Comparison of ENCODE assay signal across 9 cellular contexts in genomic region chr1:149607070-149607802, GRCh38. TPM values are rescaled to one million over a fixed set of nuclear protein-coding genes. Genes with fewer than 3 reads are reported as not detected.
DNase-seq lines count a peak whose midpoint lies in the region; ATAC-seq and TF ChIP-seq lines count a peak whose summit lies in the region.
"Not testable (repeated sequence)": the region's sequence is repeated elsewhere in the genome, so short reads cannot be mapped to it uniquely, and the experiment has no call there.
"Had no signal": no experiment of that assay in that cellular context is flagged by ENCODE, and none has a peak within 500 bp of the region (broad histone marks: within the 10 kb centered on the region; RNA-seq: fewer than 3 reads in every experiment).

No MANE protein-coding gene starts in this region.

- 0% methylated on average over 8 to 32 of the region's 45 CpGs for WGBS in esophagus, 2 donors

- peak in 8 of 10 experiments; percentile 14 to 51 (median 33) for DNase-seq in CD4-positive, alpha-beta T cell
- not testable (repeated sequence) for DNase-seq in WTC11 (ENCODE audit: low spot score)
- peak; percentile 80 for DNase-seq in left lobe of liver (ENCODE audit: low spot score)

- not testable (repeated sequence) for H3K9me3 Mint-ChIP-seq in CD4-positive, alpha-beta T cell; WTC11; activated naive CD8-positive, alpha-beta T cell (ENCODE audit: low read depth)

- H3K4me1 Mint-ChIP-seq in CD4-positive, alpha-beta T cell (ENCODE audit: low read depth); WTC11; activated naive CD8-positive, alpha-beta T cell (ENCODE audit: low read depth): not testable (repeated sequence)

- H3K36me3 ChIP-seq in KOPT-K1 (ENCODE audit: insufficient read depth, low read length); esophagus (ENCODE audit: control insufficient read depth in 2 of 2, insufficient read depth in 2 of 2, low read length in 1 of 2); parathyroid adenoma (ENCODE audit: control insufficient read depth, insufficient read depth, low read length); subcutaneous abdominal adipose tissue (ENCODE audit: control insufficient read depth in 5 of 5, insufficient read depth in 5 of 5, low read length in 5 of 5): not testable (repeated sequence)

- H3K4me3 ChIP-seq in esophagus (ENCODE audit: low read depth in 1 of 2, low read length in 2 of 2) (peak overlapping the region; percentile 48 to 51), parathyroid adenoma (ENCODE audit: low read depth, low read length) (peak overlapping the region; percentile 50), subcutaneous abdominal adipose tissue (ENCODE audit: low read depth in 1 of 5, low read length in 5 of 5) (peak overlapping the region in 4 of 5 donors; percentile 36 to 57 (median 52))

- H3K4me2 ChIP-seq in parathyroid adenoma (ENCODE audit: low read length), result peak overlapping the region; percentile 35

- not testable (repeated sequence) for H3K36me3 Mint-ChIP-seq in CD4-positive, alpha-beta T cell (ENCODE audit: low read depth); WTC11; activated naive CD8-positive, alpha-beta T cell

- peak overlapping the region; percentile 76 for H3K27ac Mint-ChIP-seq in CD4-positive, alpha-beta T cell
- not testable (repeated sequence) for H3K27ac Mint-ChIP-seq in WTC11
- peak overlapping the region; percentile 61 for H3K27ac Mint-ChIP-seq in activated naive CD8-positive, alpha-beta T cell

- POLR2A ChIA-PET in CD4-positive, alpha-beta T cell (lab: Charles Lee); WTC11 (lab: Charles Lee): not testable (repeated sequence)

- TF ChIP-seq CTCF in CD4-positive, alpha-beta T cell (IDR thresholded peaks at IDR 0.05); WTC11 (IDR thresholded peaks at IDR 0.05); parathyroid adenoma (IDR thresholded peaks at IDR 0.05): not testable (repeated sequence)

- peak overlapping the region; percentile 80 for H3K4me3 Mint-ChIP-seq in CD4-positive, alpha-beta T cell
- H3K4me3 Mint-ChIP-seq in WTC11, result peak overlapping the region; percentile 52
- H3K4me3 Mint-ChIP-seq in activated naive CD8-positive, alpha-beta T cell, result peak overlapping the region; percentile 70

- not testable (repeated sequence) for H3K4me1 ChIP-seq in esophagus (ENCODE audit: control insufficient read depth in 2 of 2, insufficient read depth in 2 of 2, low read length in 1 of 2); parathyroid adenoma; subcutaneous abdominal adipose tissue (ENCODE audit: control insufficient read depth in 5 of 5, insufficient read depth in 5 of 5, low read length in 5 of 5)

- not testable (repeated sequence) for H3K79me2 ChIP-seq in parathyroid adenoma

- not testable (repeated sequence) for H3K9me3 ChIP-seq in CD4-positive, alpha-beta T cell (ENCODE audit: control insufficient read depth, low read length); KOPT-K1 (ENCODE audit: insufficient read depth, low read length, poor library complexity, severe bottlenecking); esophagus (ENCODE audit: control insufficient read depth in 2 of 2, insufficient read depth in 1 of 2, low read depth in 1 of 2, low read length in 1 of 2); parathyroid adenoma (ENCODE audit: control insufficient read depth, low read length); subcutaneous abdominal adipose tissue (ENCODE audit: control insufficient read depth in 5 of 5, low read length in 5 of 5)

- H3K9ac ChIP-seq in parathyroid adenoma; subcutaneous abdominal adipose tissue (ENCODE audit: low read length in 5 of 5): not testable (repeated sequence)

- not testable (repeated sequence) for ATAC-seq in CD4-positive, alpha-beta T cell (ENCODE audit: poor library complexity); WTC11
- ATAC-seq in left lobe of liver, result peak; percentile 51

- H3K27me3 Mint-ChIP-seq in CD4-positive, alpha-beta T cell; WTC11 (ENCODE audit: low read depth); activated naive CD8-positive, alpha-beta T cell: not testable (repeated sequence)

- H2AFZ ChIP-seq in parathyroid adenoma, result not testable (repeated sequence)

- not testable (repeated sequence) for H3K27me3 ChIP-seq in CD4-positive, alpha-beta T cell (ENCODE audit: control insufficient read depth, insufficient read depth, low read length); esophagus (ENCODE audit: control insufficient read depth in 1 of 2, insufficient read depth in 2 of 2, low read length in 2 of 2); parathyroid adenoma (ENCODE audit: control insufficient read depth, insufficient read depth, low read length); subcutaneous abdominal adipose tissue (ENCODE audit: control insufficient read depth in 5 of 5, insufficient read depth in 4 of 5, low read length in 5 of 5)

- peak overlapping the region; percentile 80 for H3K27ac ChIP-seq in CD4-positive, alpha-beta T cell (ENCODE audit: low read depth, low read length)
- H3K27ac ChIP-seq in KOPT-K1 (ENCODE audit: low read depth, low read length, poor library complexity, severe bottlenecking) (peak overlapping the region; percentile 58), esophagus (ENCODE audit: low read depth in 2 of 2, low read length in 1 of 2) (peak overlapping the region; percentile 65 to 83), parathyroid adenoma (peak overlapping the region; percentile 15), subcutaneous abdominal adipose tissue (ENCODE audit: low read depth, low read length) (peak overlapping the region; percentile 37)

- CTCF ChIA-PET in CD4-positive, alpha-beta T cell (lab: Charles Lee); WTC11 (lab: Charles Lee): not testable (repeated sequence)

- intact Hi-C loops in CD4-positive, alpha-beta T cell (cut with DNase I, micrococcal nuclease), result not testable (repeated sequence)

RNA-seq across cellular contexts. Expression of gene PPIAL4C, which starts 23.6 kb away (rescaled TPM):
- total RNA-seq in CD4-positive, alpha-beta T cell, result not detected
- total RNA-seq in WTC11 (2021), result 0.42 to 0.78 TPM (median 0.46 TPM) in 3 replicates
- not detected for polyA plus RNA-seq in esophagus
- not detected for total RNA-seq in left lobe of liver
- total RNA-seq: lung microvascular endothelial cell had no signal

Comparison
In these comparisons a context has a peak if more than half of its experiments do, and no peak if none do; other contexts are left out.
1. H3K27ac ChIP-seq: peak in every context shown above with its lines; median percentile 80 in CD4-positive, alpha-beta T cell; 74 in esophagus; 58 in KOPT-K1; 37 in subcutaneous abdominal adipose tissue; 15 in parathyroid adenoma.